In genomic region chr11:94753630-94754029, GRCh38 we compare ENCODE assay signal across 22 cellular contexts.
"Had no signal": no experiment of that assay in that cellular context is flagged by ENCODE, and none has a peak within 500 bp of the region (broad histone marks: within the 10 kb centered on the region; RNA-seq: fewer than 3 reads in every experiment).

No MANE protein-coding gene starts in this region.

- ATAC-seq: left lung; naive thymus-derived CD4-positive, alpha-beta T cell; psoas muscle; stimulated activated effector memory CD8-positive, alpha-beta T cell treated with anti-CD3 and anti-CD28 coated beads, Interleukin-12 subunit alpha, Interleukin-12 subunit beta, amount 100 ng/mL, for 72 hours had no signal

- H3K36me3 ChIP-seq: colonic mucosa, left lung, neural progenitor cell, sigmoid colon, stomach, thyroid gland, vagina had no signal

- H3K27ac ChIP-seq: colonic mucosa, left lung, neural progenitor cell, psoas muscle, thyroid gland, vagina had no signal

- H3K9ac ChIP-seq: neural progenitor cell had no signal

- H3K4me3 ChIP-seq: colonic mucosa, left lung, neural progenitor cell, psoas muscle, sigmoid colon, stomach, thyroid gland, vagina had no signal

- H3K27me3 ChIP-seq: colonic mucosa, left lung, neural progenitor cell, sigmoid colon, stomach, thyroid gland, vagina had no signal

- FAIRE-seq: frontal cortex had no signal

- DNase-seq: colonic mucosa; effector CD8-positive, alpha-beta T cell; endodermal cell; head of caudate nucleus; left cardiac atrium; left lung; midbrain; naive thymus-derived CD4-positive, alpha-beta T cell; posterior cingulate gyrus; psoas muscle; right cardiac atrium; sigmoid colon; stimulated activated CD4-positive, alpha-beta T cell treated with anti-CD3 and anti-CD28 coated beads, Interleukin-2, amount 100 ng/mL, for 24 hours; stimulated activated CD4-positive, alpha-beta T cell treated with anti-CD3 and anti-CD28 coated beads, Interleukin-4, amount 100 ng/mL, for 24 hours; stimulated activated naive CD4-positive, alpha-beta T cell treated with Interleukin-2 at 50 U/mL for 16 hours; stomach; thyroid gland; trophoblast cell had no signal

- H2AFZ ChIP-seq: neural progenitor cell had no signal

- H3K4me1 ChIP-seq: colonic mucosa, left lung had no signal

- H3K9me3 ChIP-seq: colonic mucosa, left lung, psoas muscle, sigmoid colon, stomach, thyroid gland, vagina had no signal

- H3K4me2 ChIP-seq: neural progenitor cell had no signal
